ENCODE assay signal across 8 cellular contexts in genomic region chr7:33903770-33904679, GRCh38. TPM values are rescaled to one million over a fixed set of nuclear protein-coding genes. Genes with fewer than 3 reads are reported as not detected.
DNase-seq lines count a peak whose midpoint lies in the region; ATAC-seq and TF ChIP-seq lines count a peak whose summit lies in the region.

No MANE protein-coding gene starts in this region.

- H3K9me3 ChIP-seq in skeletal muscle satellite cell (replicated peaks; ENCODE audit: low read length) = no peaks in the 10 kb centered on the region

- no peaks in the 10 kb centered on the region for H3K27me3 ChIP-seq in skeletal muscle satellite cell (ENCODE audit: control insufficient read depth, insufficient read depth, low read length)

- ATAC-seq in HG03196 (IDR thresholded peaks at IDR 0.05; ENCODE audit: unreplicated experiment) = no peak

- peak overlapping the region; percentile 94 for H3K9ac ChIP-seq in skeletal muscle satellite cell (ENCODE audit: low read depth, low read length)

- peak overlapping the region; percentile 66 to 79 for H3K4me3 ChIP-seq in cardiac fibroblast (replicated peaks in 1 of 2; ENCODE audit: low read depth in 2 of 2, low read length in 2 of 2)
- H3K4me3 ChIP-seq in skeletal muscle satellite cell (ENCODE audit: low read length) = peak overlapping the region; percentile 84

- no peak for TF ChIP-seq CTCF in cardiac fibroblast (IDR thresholded peaks at IDR 0.05; ENCODE audit: low read depth, low read length)

- H3K4me1 ChIP-seq in skeletal muscle satellite cell (ENCODE audit: control insufficient read depth, insufficient read depth, low read length) = peaks cover 16% of the 10 kb centered on the region

- H3K4me2 ChIP-seq in skeletal muscle satellite cell (ENCODE audit: low read length) = peak overlapping the region; percentile 100

- no peaks in the 10 kb centered on the region for H3K36me3 ChIP-seq in skeletal muscle satellite cell (ENCODE audit: insufficient read depth, low read length)

- peak; percentile 61 for DNase-seq in activated CD4-positive, alpha-beta T cell treated with anti-CD3 and anti-CD28 coated beads for 48 hours
- DNase-seq in activated CD4-positive, alpha-beta T cell treated with anti-CD3 and anti-CD28 coated beads, Interleukin-2, amount 50 U/mL, for 4 hours = no peak
- DNase-seq in NCI-H460 (ENCODE audit: extremely low read depth, low read depth) = peak; percentile 24
- peak; percentile 57 to 80 for DNase-seq in cardiac fibroblast (ENCODE audit: low read depth in 2 of 2)
- peak; percentile 77 for DNase-seq in islet precursor cell
- no peak for DNase-seq in LoVo (ENCODE audit: low spot score)

RNA-seq across cellular contexts. Expression of gene BMPER, which starts 1.3 kb away (rescaled TPM):
- 3.0 and 3.5 TPM in 2 replicates for total RNA-seq in NCI-H460 (2014; rRNA removed; shearing (Covaris generic))
- polyA plus RNA-seq in NCI-H460 (2014; cell fraction: nucleus; rRNA removed) = 0.39 and 1.8 TPM in 2 replicates
- 3.7 and 4.8 TPM in 2 replicates for total RNA-seq in skeletal muscle satellite cell (2012; rRNA removed)

Comparison
In these comparisons a context has a peak if more than half of its experiments do, and no peak if none do; other contexts are left out.
1. DNase-seq: peak in activated CD4-positive, alpha-beta T cell treated with anti-CD3 and anti-CD28 coated beads for 48 hours (single experiment), NCI-H460 (single experiment), cardiac fibroblast (2 of 2) and islet precursor cell (single experiment); none in activated CD4-positive, alpha-beta T cell treated with anti-CD3 and anti-CD28 coated beads, Interleukin-2, amount 50 U/mL, for 4 hours (0 of 2) and LoVo (single experiment).